In genomic region chr1:46477153-46477929, GRCh38 we compare ENCODE assay signal across 1 cellular context.
A peak's percentile ranks its signal among the peaks of the same experiment; 100 is the strongest.
TF ChIP-seq lines count a peak whose summit lies in the region.

No MANE protein-coding gene starts in this region.

TF ChIP-seq in K562, 482 proteins besides CTCF, POLR2A, EP300 and RAD21 (continued from another document):
- TF ChIP-seq MLLT1 (IDR thresholded peaks at IDR 0.05): no peak
- TF ChIP-seq CREBBP (IDR thresholded peaks at IDR 0.05; ENCODE audit: low read depth, low read length): no peak
- TF ChIP-seq ZNF41 (CRISPR knock-in tag; conservative IDR thresholded peaks at IDR 0.05): no peak
- no peak for TF ChIP-seq ZNF24 (IDR thresholded peaks at IDR 0.05)
- no peak for TF ChIP-seq COPS2 (conservative IDR thresholded peaks at IDR 0.05)
- TF ChIP-seq E2F4 (CRISPR knock-in tag; IDR thresholded peaks at IDR 0.05; ENCODE audit: low read depth): no peak
- TF ChIP-seq ZNF311 (CRISPR knock-in tag; IDR thresholded peaks at IDR 0.05): no peak
- TF ChIP-seq TRIM25 (IDR thresholded peaks at IDR 0.05; ENCODE audit: borderline replicate concordance): no peak
- no peak for TF ChIP-seq ZNF282 (CRISPR knock-in tag; IDR thresholded peaks at IDR 0.05)
- peak; percentile 99 for TF ChIP-seq DEAF1 (CRISPR knock-in tag; IDR thresholded peaks at IDR 0.05)
- no peak for TF ChIP-seq ZC3H11A (IDR thresholded peaks at IDR 0.05; ENCODE audit: low read depth, low read length)
- TF ChIP-seq XRCC4 (IDR thresholded peaks at IDR 0.05; ENCODE audit: extremely low read depth, insufficient read depth, insufficient read length): no peak
- TF ChIP-seq MTF1 (CRISPR knock-in tag; IDR thresholded peaks at IDR 0.05; ENCODE audit: borderline replicate concordance): no peak
